Comparison of ENCODE assay signal across 8 cellular contexts in genomic region chr5:140145818-140146522, GRCh38. TPM values are rescaled to one million over a fixed set of nuclear protein-coding genes. Genes with fewer than 3 reads are reported as not detected.
DNase-seq lines count a peak whose midpoint lies in the region; ATAC-seq and TF ChIP-seq lines count a peak whose summit lies in the region.

No MANE protein-coding gene starts in this region.

- peak; percentile 71 for ATAC-seq in CD4-positive, alpha-beta T cell (ENCODE audit: poor library complexity)
- ATAC-seq in Panc1 (peak; percentile 78), HG02840 (IDR thresholded peaks at IDR 0.05; ENCODE audit: low FRiP score, unreplicated experiment) (no peak)

- CTCF ChIA-PET in CD4-positive, alpha-beta T cell (lab: Charles Lee): interaction anchor here (0.6 to 4.5 kb wide), 9 partner anchors 8 to 511 kb away, joined by 3 to 52 read pairs (median 6); partner anchors contain the start of genes CYSTM1 and PURA
- CTCF ChIA-PET in HEK293 (lab: Yijun Ruan, JAX) (interaction anchor here (0.6 to 10.4 kb wide), 21 partner anchors 9 to 823 kb away, joined by 3 to 109 read pairs (median 4); partner anchors contain the start of gene PURA), Panc1 (lab: Charles Lee) (interaction anchor here (1.2 kb wide), 1 partner anchor 9 kb away, joined by 3 read pairs; no protein-coding TSS in a partner anchor)
- CTCF ChIA-PET in activated naive CD4-positive, alpha-beta T cell treated with anti-CD3 and anti-CD28 coated beads, Interleukin-2, amount 10 ng/mL, durations not matched to agents 7 days and 5 days (lab: Charles Lee): interaction anchor here (0.6 to 6.5 kb wide), 17 partner anchors 7 to 1750 kb away, joined by 3 to 120 read pairs (median 6); partner anchors contain the start of genes NRG2 and PURA

- POLR2A ChIA-PET in CD4-positive, alpha-beta T cell (lab: Charles Lee): interaction anchor here (0.6 to 1.6 kb wide), 3 partner anchors 31 to 38 kb away, joined by 3 to 9 read pairs (median 6); no protein-coding TSS in a partner anchor
- POLR2A ChIA-PET in HEK293 (lab: Yijun Ruan, JAX) (interaction anchor here (0.5 to 0.9 kb wide), 3 partner anchors 27 to 103 kb away, joined by 3 to 5 read pairs (median 3); partner anchors contain the start of gene NRG2), Panc1 (lab: Charles Lee) (interaction anchor here (0.7 kb wide), 1 partner anchor 108 kb away, joined by 12 read pairs; no protein-coding TSS in a partner anchor)

- H2BK5ac ChIP-seq in neuronal stem cell (ENCODE audit: low read length): no peak overlapping the region

- H3K27me3 ChIP-seq in CD4-positive, alpha-beta T cell (ENCODE audit: control insufficient read depth, insufficient read depth, low read length): peaks cover 18% of the 10 kb centered on the region
- H3K27me3 ChIP-seq in Panc1 (ENCODE audit: control insufficient read depth, insufficient read depth, low read length) (no peaks in the 10 kb centered on the region), neuronal stem cell (ENCODE audit: control insufficient read depth in 3 of 3, insufficient read depth in 3 of 3, low read depth in 1 of 3, low read length in 3 of 3) (peaks cover 12 to 89% (median 40%) of the 10 kb centered on the region in 3 experiments)

- no peaks in the 10 kb centered on the region for H3K36me3 ChIP-seq in HEK293 (ENCODE audit: control insufficient read depth in 2 of 2, insufficient read depth in 1 of 2, low read length in 2 of 2)
- no peaks in the 10 kb centered on the region for H3K36me3 ChIP-seq in Panc1 (ENCODE audit: control insufficient read depth, insufficient read depth, low read length)
- no peaks in the 10 kb centered on the region for H3K36me3 ChIP-seq in neuronal stem cell (replicated peaks in 1 of 2; ENCODE audit: control insufficient read depth in 2 of 2, insufficient read depth in 2 of 2, low read length in 2 of 2)

- no peaks in the 10 kb centered on the region for H3K36me3 Mint-ChIP-seq in CD4-positive, alpha-beta T cell (ENCODE audit: low read depth)
- no peaks in the 10 kb centered on the region for H3K36me3 Mint-ChIP-seq in activated naive CD4-positive, alpha-beta T cell treated with anti-CD3 and anti-CD28 coated beads, Interleukin-2, amount 10 ng/mL, durations not matched to agents 7 days and 5 days

- H3K4me2 ChIP-seq in neuronal stem cell (ENCODE audit: insufficient read depth, low read length, poor library complexity, severe bottlenecking): peak overlapping the region; percentile 87

- H3K9ac ChIP-seq in neuronal stem cell (ENCODE audit: low read depth, low read length, poor library complexity): peak overlapping the region; percentile 80

- H4K8ac ChIP-seq in neuronal stem cell (ENCODE audit: low read depth, low read length): no peak overlapping the region

- H2BK12ac ChIP-seq in neuronal stem cell (ENCODE audit: low read length): no peak overlapping the region

- WGBS in neuronal stem cell (ENCODE audit: extremely low coverage in 2 of 2, insufficient read length in 2 of 2, insufficient replicate concordance in 1 of 2), 2 donors: no CpG with 5 or more reads among the region's 64 CpGs

- peaks cover 21% of the 10 kb centered on the region for H3K4me1 Mint-ChIP-seq in CD4-positive, alpha-beta T cell (ENCODE audit: low read depth)
- H3K4me1 Mint-ChIP-seq in activated naive CD4-positive, alpha-beta T cell treated with anti-CD3 and anti-CD28 coated beads, Interleukin-2, amount 10 ng/mL, durations not matched to agents 7 days and 5 days: peaks cover 15% of the 10 kb centered on the region

- H3K79me1 ChIP-seq in neuronal stem cell (ENCODE audit: low read depth, low read length): no peaks in the 10 kb centered on the region

- no peak overlapping the region for H4K91ac ChIP-seq in neuronal stem cell (ENCODE audit: low read depth, low read length, poor library complexity)

- H3K27ac Mint-ChIP-seq in CD4-positive, alpha-beta T cell: no peak overlapping the region
- H3K27ac Mint-ChIP-seq in activated naive CD4-positive, alpha-beta T cell treated with anti-CD3 and anti-CD28 coated beads, Interleukin-2, amount 10 ng/mL, durations not matched to agents 7 days and 5 days: no peak overlapping the region

- intact Hi-C loops in CD4-positive, alpha-beta T cell (cut with DNase I, micrococcal nuclease): loop anchor here (1.0 to 2.0 kb wide), 4 partner anchors 11 to 31 kb away; partner anchors contain the start of gene PURA (in 1 of the 2)
- intact Hi-C loops in Panc1 (cut with micrococcal nuclease; ENCODE audit: unreplicated experiment): no loop called here

- DNase-seq in CD4-positive, alpha-beta T cell: peak in 9 of 10 experiments; percentile 11 to 63 (median 38)
- DNase-seq in Panc1 (ENCODE audit: low read depth, low spot score) (no peak), globus pallidus (ENCODE audit: low spot score) (peak; percentile 54), neuronal stem cell (ENCODE audit: low spot score) (peak; percentile 73), substantia nigra (lab: John Stamatoyannopoulos, UW) (peak in 37 of 49 donors; percentile 11 to 77 (median 45))
- peak; percentile 63 for DNase-seq in activated naive CD4-positive, alpha-beta T cell treated with anti-CD3 and anti-CD28 coated beads, Interleukin-2, amount 10 ng/mL, durations not matched to agents 7 days and 5 days

- in situ Hi-C loops in Panc1 (cut with HindIII; ENCODE audit: low pct_unique_long_range_greater_than_20kb, low sequenced_read_pairs): no loop called here

- no TSS peak for BruUV-seq in Panc1 (replicated peaks; lab: Mats Ljungman, UMichigan)

- peak overlapping the region; percentile 79 for H2AFZ ChIP-seq in neuronal stem cell (ENCODE audit: low read length)

- no peak overlapping the region for H3K27ac ChIP-seq in CD4-positive, alpha-beta T cell (ENCODE audit: low read depth, low read length)
- H3K27ac ChIP-seq in HEK293 (ENCODE audit: extremely low read depth, low read depth, low read length): no peak overlapping the region
- H3K27ac ChIP-seq in Panc1 (ENCODE audit: low read length): no peak overlapping the region
- H3K27ac ChIP-seq in neuronal stem cell (replicated peaks; ENCODE audit: low read length): no peak overlapping the region
- H3K27ac ChIP-seq in substantia nigra (ENCODE audit: low read depth, low read length, poor library complexity, severe bottlenecking): no peak overlapping the region

- peak overlapping the region; percentile 21 for H3K4me3 Mint-ChIP-seq in CD4-positive, alpha-beta T cell
- H3K4me3 Mint-ChIP-seq in activated naive CD4-positive, alpha-beta T cell treated with anti-CD3 and anti-CD28 coated beads, Interleukin-2, amount 10 ng/mL, durations not matched to agents 7 days and 5 days: no peak overlapping the region

- H3K14ac ChIP-seq in neuronal stem cell (ENCODE audit: low read length): no peak overlapping the region

- no peak overlapping the region for H2BK120ac ChIP-seq in neuronal stem cell (ENCODE audit: low read depth, low read length)

- H3K4me1 ChIP-seq in HEK293 (ENCODE audit: control insufficient read depth, insufficient read depth, low read length) (no peaks in the 10 kb centered on the region), Panc1 (ENCODE audit: control insufficient read depth, insufficient read depth, low read length) (peaks cover 5% of the 10 kb centered on the region; the same call in 1 of the 2 replicates), neuronal stem cell (ENCODE audit: control insufficient read depth in 2 of 2, insufficient read depth in 1 of 2, low read depth in 1 of 2, low read length in 2 of 2) (peaks cover 2% of the 10 kb centered on the region in 2 donors)

- H3K9me3 Mint-ChIP-seq in CD4-positive, alpha-beta T cell: no peaks in the 10 kb centered on the region
- H3K9me3 Mint-ChIP-seq in activated naive CD4-positive, alpha-beta T cell treated with anti-CD3 and anti-CD28 coated beads, Interleukin-2, amount 10 ng/mL, durations not matched to agents 7 days and 5 days: no peaks in the 10 kb centered on the region

- H2AK5ac ChIP-seq in neuronal stem cell (ENCODE audit: low read depth, low read length): no peak overlapping the region

- peak overlapping the region; percentile 24 for H3K18ac ChIP-seq in neuronal stem cell (ENCODE audit: low read length)

- H3K9me3 ChIP-seq in CD4-positive, alpha-beta T cell (ENCODE audit: control insufficient read depth, low read length): no peaks in the 10 kb centered on the region
- H3K9me3 ChIP-seq in HEK293 (ENCODE audit: control insufficient read depth, insufficient read depth, low read depth, low read length): no peaks in the 10 kb centered on the region
- H3K9me3 ChIP-seq in Panc1 (ENCODE audit: control insufficient read depth, insufficient read depth, low read depth, low read length): no peaks in the 10 kb centered on the region
- no peaks in the 10 kb centered on the region for H3K9me3 ChIP-seq in neuronal stem cell (replicated peaks in 1 of 2; ENCODE audit: control insufficient read depth in 2 of 2, insufficient read depth in 1 of 2, low read depth in 1 of 2, low read length in 2 of 2)

- H2BK15ac ChIP-seq in neuronal stem cell (ENCODE audit: low read length): no peak overlapping the region

- peaks cover 27% of the 10 kb centered on the region for H3K27me3 Mint-ChIP-seq in CD4-positive, alpha-beta T cell
- H3K27me3 Mint-ChIP-seq in activated naive CD4-positive, alpha-beta T cell treated with anti-CD3 and anti-CD28 coated beads, Interleukin-2, amount 10 ng/mL, durations not matched to agents 7 days and 5 days: peaks cover 71% of the 10 kb centered on the region

- H3K4me3 ChIP-seq in HEK293 (ENCODE audit: low read depth, low read length) (peak overlapping the region; percentile 8; the same call in 1 of the 2 replicates), Panc1 (ENCODE audit: low read depth in 2 of 2, low read length in 2 of 2) (peak overlapping the region; percentile 6 to 8; a peak in 2 of 4 replicates), neuronal stem cell (ENCODE audit: low read length in 2 of 2) (peak overlapping the region; percentile 20 to 74)

- H3K23ac ChIP-seq in neuronal stem cell (ENCODE audit: low read depth, low read length, poor library complexity): peak overlapping the region; percentile 77

- TF ChIP-seq CTCF in CD4-positive, alpha-beta T cell (IDR thresholded peaks at IDR 0.05): peak; percentile 63
- TF ChIP-seq CTCF in HEK293 (tag by site-specific recombination; IDR thresholded peaks at IDR 0.05): no peak
- TF ChIP-seq CTCF in Panc1 (IDR thresholded peaks at IDR 0.05): peak; percentile 80; the same call in 1 of the 2 replicates

- H3K4ac ChIP-seq in neuronal stem cell (ENCODE audit: low read length): no peak overlapping the region

TF ChIP-seq in HEK293, 187 proteins besides CTCF, POLR2A, EP300 and RAD21 (continues in another document):
- no peak for TF ChIP-seq HOXC10 (CRISPR knock-in tag; IDR thresholded peaks at IDR 0.05)

RNA-seq across cellular contexts. Expression of gene IGIP, which starts 20.2 kb away (rescaled TPM):
- 1 to 10 TPM; 1.5 TPM for total RNA-seq in CD4-positive, alpha-beta T cell
- 7.7 TPM for total RNA-seq in Panc1 (2021; ENCODE audit: unreplicated experiment)
- polyA plus RNA-seq in Panc1 (2012; ENCODE audit: insufficient read length): 3.6 TPM
- 0.47 TPM for polyA plus RNA-seq in neuronal stem cell (2013, experiment 1 of 2)
- 0.42 TPM for polyA plus RNA-seq in neuronal stem cell (2013, experiment 2 of 2)

RNA-seq across cellular contexts. Expression of gene CYSTM1, which starts 29.0 kb away (rescaled TPM):
- total RNA-seq in CD4-positive, alpha-beta T cell: 1 to 10 TPM; 7.2 to 7.4 TPM
- total RNA-seq in Panc1 (2021; ENCODE audit: unreplicated experiment): 126 TPM
- 185 TPM for polyA plus RNA-seq in Panc1 (2012; ENCODE audit: insufficient read length)
- polyA plus RNA-seq in neuronal stem cell (2013, experiment 1 of 2): 35.6 TPM
- 35.7 TPM for polyA plus RNA-seq in neuronal stem cell (2013, experiment 2 of 2)

RNA-seq across cellular contexts. Expression of gene PURA, which starts 32.1 kb away (rescaled TPM):
- 1 to 10 TPM; 7.0 to 7.9 TPM for total RNA-seq in CD4-positive, alpha-beta T cell
- total RNA-seq in Panc1 (2021; ENCODE audit: unreplicated experiment): 16.9 TPM
- polyA plus RNA-seq in Panc1 (2012; ENCODE audit: insufficient read length): 32.8 TPM
- 1.3 TPM for polyA plus RNA-seq in neuronal stem cell (2013, experiment 1 of 2)
- 1.6 TPM for polyA plus RNA-seq in neuronal stem cell (2013, experiment 2 of 2)

Comparison
In these comparisons a context has a peak if more than half of its experiments do, and no peak if none do; other contexts are left out.
1. RNA of gene CYSTM1, which starts 29.0 kb away (total RNA-seq): 126 TPM in Panc1 (single experiment); 7.2 to 7.4 TPM in CD4-positive, alpha-beta T cell; every median in the first group is over 10 times any median in the second.
2. Peak in every context shown above with its lines, with median percentiles within 50 percentile points of each other: H3K4me3 ChIP-seq.